In genomic region chr10:69750726-69751125, GRCh38 we compare ENCODE assay signal across 35 cellular contexts. TPM values are rescaled to one million over a fixed set of nuclear protein-coding genes. Genes with fewer than 3 reads are reported as not detected.
"Had no signal": no experiment of that assay in that cellular context is flagged by ENCODE, and none has a peak within 500 bp of the region (broad histone marks: within the 10 kb centered on the region; RNA-seq: fewer than 3 reads in every experiment).

No MANE protein-coding gene starts in this region.

- H3K4me3 Mint-ChIP-seq: activated B cell treated with CpG ODN at 0.5 μM for 24 hours; activated CD4-positive, alpha-beta memory T cell treated with anti-CD3 and anti-CD28 coated beads for 36 hours; activated CD4-positive, alpha-beta T cell treated with anti-CD3 and anti-CD28 coated beads, Interleukin-2, amount 10 ng/mL, durations not matched to agents 24 days and 14 days; activated CD8-positive, alpha-beta T cell treated with anti-CD3 and anti-CD28 coated beads for 36 hours; activated naive CD4-positive, alpha-beta T cell treated with anti-CD3 and anti-CD28 coated beads for 36 hours; activated naive CD8-positive, alpha-beta T cell treated with anti-CD3 and anti-CD28 coated beads for 36 hours; activated T-cell treated with anti-CD3 and anti-CD28 coated beads, Interleukin-2, amount 50 U/mL, for 4 hours; activated T-cell treated with anti-CD3 and anti-CD28 coated beads, Interleukin-2, amount 50 U/mL, for 72 hours; activated T-helper 1 cell treated with anti-CD3 and anti-CD28 coated beads, Interleukin-12 subunit alpha, Interleukin-12 subunit beta, Interleukin-2, Interleukin-4 antibody, amounts not matched to agents 30 ng/mL and 10 ng/mL and 1 ng/mL, durations not matched to agents 14 hours and 24 hours and 36 hours; activated T-helper 17 cell treated with anti-CD3 and anti-CD28 coated beads, Interleukin-2, amount 50 U/mL, for 72 hours; T-cell; T-helper 1 cell treated with Interleukin-12 subunit alpha and Interleukin-12 subunit beta and Interleukin-4 antibody, amounts not matched to agents 30 μg/mL and 1 μg/mL, for 36 hours; T-helper 2 cell treated with Interferon-gamma antibody and Interleukin-4, amounts not matched to agents 5 μg/mL and 100 μg/mL, for 36 hours had no signal

- H3K4me3 ChIP-seq: adrenal gland, body of pancreas, breast epithelium had no signal

- H3K9me3 ChIP-seq: adrenal gland, body of pancreas, breast epithelium had no signal

- H3K9me3 Mint-ChIP-seq: activated CD4-positive, alpha-beta memory T cell treated with anti-CD3 and anti-CD28 coated beads for 36 hours; activated CD4-positive, alpha-beta T cell treated with anti-CD3 and anti-CD28 coated beads, Interleukin-2, amount 10 ng/mL, durations not matched to agents 24 days and 14 days; activated CD8-positive, alpha-beta T cell treated with anti-CD3 and anti-CD28 coated beads for 36 hours; activated naive CD4-positive, alpha-beta T cell treated with anti-CD3 and anti-CD28 coated beads for 36 hours; activated naive CD4-positive, alpha-beta T cell treated with anti-CD3 and anti-CD28 coated beads, Interleukin-2, amount 50 U/mL, for 72 hours; activated naive CD8-positive, alpha-beta T cell treated with anti-CD3 and anti-CD28 coated beads for 36 hours; activated T-cell treated with anti-CD3 and anti-CD28 coated beads, Interleukin-2, amount 50 U/mL, for 72 hours; activated T-helper 1 cell treated with anti-CD3 and anti-CD28 coated beads, Interleukin-12 subunit alpha, Interleukin-12 subunit beta, Interleukin-2, Interleukin-4 antibody, amounts not matched to agents 30 ng/mL and 10 ng/mL and 1 ng/mL, durations not matched to agents 14 hours and 24 hours and 36 hours; activated T-helper 17 cell treated with anti-CD3 and anti-CD28 coated beads, Interleukin-2, amount 50 U/mL, for 72 hours; T-helper 1 cell treated with Interleukin-12 subunit alpha and Interleukin-12 subunit beta and Interleukin-4 antibody, amounts not matched to agents 30 μg/mL and 1 μg/mL, for 36 hours; T-helper 2 cell treated with Interferon-gamma antibody and Interleukin-4, amounts not matched to agents 5 μg/mL and 100 μg/mL, for 36 hours had no signal

- DNase-seq: activated B cell treated with CpG ODN at 0.5 μM for 24 hours; activated CD4-positive, alpha-beta memory T cell treated with anti-CD3 and anti-CD28 coated beads for 36 hours; activated CD4-positive, alpha-beta T cell treated with anti-CD3 and anti-CD28 coated beads for 4 hours; activated CD4-positive, alpha-beta T cell treated with anti-CD3 and anti-CD28 coated beads, Interleukin-2, amount 10 ng/mL, durations not matched to agents 24 days and 14 days; activated CD4-positive, alpha-beta T cell treated with anti-CD3 and anti-CD28 coated beads, Interleukin-2, amount 50 U/mL, for 1 hour; activated CD4-positive, alpha-beta T cell treated with anti-CD3 and anti-CD28 coated beads, Interleukin-2, amount 50 U/mL, for 4 hours; activated CD4-positive, CD25-positive, alpha-beta regulatory T cell treated with anti-CD3 and anti-CD28 coated beads, Interleukin-2, amount 50 U/mL, for 72 hours; activated CD8-positive, alpha-beta memory T cell treated with anti-CD3 and anti-CD28 coated beads, Interleukin-2, amount 50 U/mL, for 4 hours; activated CD8-positive, alpha-beta T cell treated with anti-CD3 and anti-CD28 coated beads for 36 hours; activated effector memory CD4-positive, alpha-beta T cell treated with anti-CD3 and anti-CD28 coated beads, Interleukin-2, amount 50 U/mL, for 16 hours; activated gamma-delta T cell treated with Interleukin-2 at 50 U/mL for 16 hours; activated naive CD4-positive, alpha-beta T cell; activated naive CD4-positive, alpha-beta T cell treated with anti-CD3 and anti-CD28 coated beads for 36 hours; activated naive CD4-positive, alpha-beta T cell treated with anti-CD3 and anti-CD28 coated beads, Interleukin-2, amount 50 U/mL, for 16 hours; activated naive CD8-positive, alpha-beta T cell treated with anti-CD3 and anti-CD28 coated beads for 36 hours; activated T-cell treated with anti-CD3 and anti-CD28 coated beads for 4 hours; activated T-cell treated with anti-CD3 and anti-CD28 coated beads, Interleukin-2, amount 50 U/mL, for 1 hour; activated T-cell treated with anti-CD3 and anti-CD28 coated beads, Interleukin-2, amount 50 U/mL, for 4 hours; activated T-cell treated with anti-CD3 and anti-CD28 coated beads, Interleukin-2, amount 50 U/mL, for 72 hours; adrenal gland; amniotic stem cell; body of pancreas; brain microvascular endothelial cell; central memory CD4-positive, alpha-beta T cell; T-cell; T-helper 2 cell; T-helper 9 cell had no signal

- H3K4me1 Mint-ChIP-seq: activated B cell treated with CpG ODN at 0.5 μM for 24 hours; activated T-helper 17 cell treated with anti-CD3 and anti-CD28 coated beads, Interleukin-2, amount 50 U/mL, for 72 hours; T-cell had no signal

- H3K27ac ChIP-seq: adrenal gland, body of pancreas, brain microvascular endothelial cell, breast epithelium, VCaP had no signal

- H3K4me1 ChIP-seq: adrenal gland, body of pancreas, breast epithelium had no signal

- H3K36me3 ChIP-seq: adrenal gland, brain microvascular endothelial cell, breast epithelium had no signal

- H3K27ac Mint-ChIP-seq: activated B cell treated with CpG ODN at 0.5 μM for 24 hours; activated CD4-positive, alpha-beta memory T cell treated with anti-CD3 and anti-CD28 coated beads for 36 hours; activated CD4-positive, alpha-beta T cell treated with anti-CD3 and anti-CD28 coated beads, Interleukin-2, amount 10 ng/mL, durations not matched to agents 24 days and 14 days; activated CD8-positive, alpha-beta T cell treated with anti-CD3 and anti-CD28 coated beads for 36 hours; activated naive CD4-positive, alpha-beta T cell treated with anti-CD3 and anti-CD28 coated beads for 36 hours; activated naive CD8-positive, alpha-beta T cell treated with anti-CD3 and anti-CD28 coated beads for 36 hours; activated T-cell treated with anti-CD3 and anti-CD28 coated beads, Interleukin-2, amount 50 U/mL, for 72 hours; activated T-helper 1 cell treated with anti-CD3 and anti-CD28 coated beads, Interleukin-12 subunit alpha, Interleukin-12 subunit beta, Interleukin-2, Interleukin-4 antibody, amounts not matched to agents 30 ng/mL and 10 ng/mL and 1 ng/mL, durations not matched to agents 14 hours and 24 hours and 36 hours; activated T-helper 17 cell treated with anti-CD3 and anti-CD28 coated beads, Interleukin-2, amount 50 U/mL, for 72 hours; T-cell; T-helper 1 cell treated with Interleukin-12 subunit alpha and Interleukin-12 subunit beta and Interleukin-4 antibody, amounts not matched to agents 30 μg/mL and 1 μg/mL, for 36 hours; T-helper 2 cell treated with Interferon-gamma antibody and Interleukin-4, amounts not matched to agents 5 μg/mL and 100 μg/mL, for 36 hours had no signal

- H3K36me3 Mint-ChIP-seq: activated CD4-positive, alpha-beta memory T cell treated with anti-CD3 and anti-CD28 coated beads for 36 hours; activated naive CD4-positive, alpha-beta T cell treated with anti-CD3 and anti-CD28 coated beads, Interleukin-2, amount 50 U/mL, for 72 hours; activated naive CD8-positive, alpha-beta T cell treated with anti-CD3 and anti-CD28 coated beads for 36 hours; T-cell had no signal

- ATAC-seq: activated CD8-positive, alpha-beta T cell treated with anti-CD3 and anti-CD28 coated beads for 36 hours; activated naive CD4-positive, alpha-beta T cell treated with anti-CD3 and anti-CD28 coated beads, Interleukin-2, amount 50 U/mL, for 72 hours; activated T-cell treated with anti-CD3 and anti-CD28 coated beads, Interleukin-2, amount 50 U/mL, for 4 hours; activated T-cell treated with anti-CD3 and anti-CD28 coated beads, Interleukin-2, amount 50 U/mL, for 72 hours; activated T-helper 17 cell treated with anti-CD3 and anti-CD28 coated beads, Interleukin-2, amount 50 U/mL, for 72 hours; body of pancreas; T-cell had no signal

- H3K27me3 ChIP-seq: adrenal gland, body of pancreas, brain microvascular endothelial cell, breast epithelium had no signal

RNA-seq across cellular contexts. Expression of gene COL13A1, which starts 51.0 kb away (rescaled TPM):
- total RNA-seq: activated B cell treated with CpG ODN at 0.5 μM for 24 hours; activated CD4-positive, alpha-beta memory T cell treated with anti-CD3 and anti-CD28 coated beads for 36 hours; activated CD4-positive, alpha-beta T cell treated with anti-CD3 and anti-CD28 coated beads, Interleukin-2, amount 10 ng/mL, durations not matched to agents 24 days and 14 days; activated CD8-positive, alpha-beta memory T cell treated with anti-CD3 and anti-CD28 coated beads for 36 hours; activated CD8-positive, alpha-beta T cell treated with anti-CD3 and anti-CD28 coated beads for 36 hours; activated naive CD4-positive, alpha-beta T cell treated with anti-CD3 and anti-CD28 coated beads for 36 hours; activated naive CD4-positive, alpha-beta T cell treated with anti-CD3 and anti-CD28 coated beads, Interleukin-2, amount 50 U/mL, for 72 hours; activated naive CD8-positive, alpha-beta T cell treated with anti-CD3 and anti-CD28 coated beads for 36 hours; activated T-cell treated with anti-CD3 and anti-CD28 coated beads, Interleukin-2, amount 50 U/mL, for 4 hours; activated T-cell treated with anti-CD3 and anti-CD28 coated beads, Interleukin-2, amount 50 U/mL, for 72 hours; activated T-helper 1 cell treated with anti-CD3 and anti-CD28 coated beads, Interleukin-12 subunit alpha, Interleukin-12 subunit beta, Interleukin-2, Interleukin-4 antibody, amounts not matched to agents 30 ng/mL and 10 ng/mL and 1 ng/mL, durations not matched to agents 14 hours and 24 hours and 36 hours; activated T-helper 17 cell treated with anti-CD3 and anti-CD28 coated beads, Interleukin-2, amount 50 U/mL, for 72 hours had no signal
